18 cellular contexts compared by ENCODE assay signal in genomic region chr12:107366322-107366721, GRCh38.
A peak's percentile ranks its signal among the peaks of the same experiment; 100 is the strongest.
DNase-seq lines count a peak whose midpoint lies in the region; ATAC-seq, FAIRE-seq and TF ChIP-seq lines count a peak whose summit lies in the region.
"Had no signal": no experiment of that assay in that cellular context is flagged by ENCODE, and none has a peak within 500 bp of the region (broad histone marks: within the 10 kb centered on the region; RNA-seq: fewer than 3 reads in every experiment).

No MANE protein-coding gene starts in this region.

- no peak for FAIRE-seq in small intestine (lab: Jason Lieb, UNC)
- FAIRE-seq: GM12891, GM18507, H54 had no signal

- H3K4me1 Mint-ChIP-seq in activated naive CD4-positive, alpha-beta T cell treated with anti-CD3 and anti-CD28 coated beads, Interleukin-2, amount 10 ng/mL, durations not matched to agents 7 days and 5 days, result peaks cover 63% of the 10 kb centered on the region
- H3K4me1 Mint-ChIP-seq in CD4-positive, CD25-positive, alpha-beta regulatory T cell, result peaks cover 14 to 70% (median 21%) of the 10 kb centered on the region in 4 donors
- H3K4me1 Mint-ChIP-seq in T-helper 17 cell, result peaks cover 37% of the 10 kb centered on the region
- H3K4me1 Mint-ChIP-seq in naive thymus-derived CD4-positive, alpha-beta T cell, result peaks cover 37 to 73% (median 50%) of the 10 kb centered on the region in 7 donors

- 81 to 96% (median 91%) methylated on average over 2 of the region's 2 CpGs for whole genome bisulfite sequencing in small intestine, 3 donors

- peak overlapping the region; percentile 74 for H3K27ac Mint-ChIP-seq in activated naive CD4-positive, alpha-beta T cell treated with anti-CD3 and anti-CD28 coated beads, Interleukin-2, amount 10 ng/mL, durations not matched to agents 7 days and 5 days
- H3K27ac Mint-ChIP-seq in activated naive CD4-positive, alpha-beta T cell treated with anti-CD3 and anti-CD28 coated beads, Interleukin-2, amount 50 U/mL, for 72 hours, result no peak overlapping the region
- H3K27ac Mint-ChIP-seq in CD4-positive, CD25-positive, alpha-beta regulatory T cell, result peak overlapping the region in 2 of 3 donors; percentile 54 to 71
- H3K27ac Mint-ChIP-seq in T-helper 17 cell, result peak overlapping the region; percentile 92
- peak overlapping the region in 5 of 9 donors; percentile 5 to 60 (median 34) for H3K27ac Mint-ChIP-seq in naive thymus-derived CD4-positive, alpha-beta T cell
- H3K27ac Mint-ChIP-seq: GM23338 had no signal

- POLR2A ChIA-PET in naive thymus-derived CD4-positive, alpha-beta T cell (lab: Charles Lee), result no interaction called here

- H3K9me3 ChIP-seq in CD4-positive, CD25-positive, alpha-beta regulatory T cell (ENCODE audit: control insufficient read depth in 2 of 2, low read length in 2 of 2), result no peaks in the 10 kb centered on the region
- H3K9me3 ChIP-seq in T-helper 17 cell (ENCODE audit: control insufficient read depth, low read length, poor library complexity, severe bottlenecking) (no peaks in the 10 kb centered on the region), tibial artery (no peaks in the 10 kb centered on the region), small intestine (ENCODE audit: control insufficient read depth, low read depth) (no peaks in the 10 kb centered on the region)
- no peaks in the 10 kb centered on the region for H3K9me3 ChIP-seq in naive thymus-derived CD4-positive, alpha-beta T cell (ENCODE audit: control insufficient read depth in 2 of 3, low read length in 3 of 3)
- H3K9me3 ChIP-seq: HAP-1 had no signal

- no peak overlapping the region for H3K27ac ChIP-seq in CD4-positive, CD25-positive, alpha-beta regulatory T cell (ENCODE audit: insufficient read depth, low read length, poor library complexity, severe bottlenecking)
- H3K27ac ChIP-seq in naive thymus-derived CD4-positive, alpha-beta T cell (ENCODE audit: low read depth, low read length), result no peak overlapping the region
- no peak overlapping the region for H3K27ac ChIP-seq in tibial artery
- H3K27ac ChIP-seq in small intestine (ENCODE audit: low read depth in 1 of 2, low read length in 1 of 2), result no peak overlapping the region

- no peak overlapping the region for H3K4me3 Mint-ChIP-seq in activated naive CD4-positive, alpha-beta T cell treated with anti-CD3 and anti-CD28 coated beads, Interleukin-2, amount 10 ng/mL, durations not matched to agents 7 days and 5 days
- H3K4me3 Mint-ChIP-seq in CD4-positive, CD25-positive, alpha-beta regulatory T cell, result no peak overlapping the region
- no peak overlapping the region for H3K4me3 Mint-ChIP-seq in T-helper 17 cell
- H3K4me3 Mint-ChIP-seq in naive thymus-derived CD4-positive, alpha-beta T cell, result no peak overlapping the region
- H3K4me3 Mint-ChIP-seq: GM23338 had no signal

- no peaks in the 10 kb centered on the region for H3K27me3 ChIP-seq in CD4-positive, CD25-positive, alpha-beta regulatory T cell (ENCODE audit: control insufficient read depth, insufficient read depth, low read length)
- H3K27me3 ChIP-seq in naive thymus-derived CD4-positive, alpha-beta T cell (ENCODE audit: control insufficient read depth in 2 of 2, insufficient read depth in 2 of 2, low read length in 2 of 2), result no peaks in the 10 kb centered on the region
- H3K27me3 ChIP-seq in tibial artery (no peaks in the 10 kb centered on the region), small intestine (ENCODE audit: control insufficient read depth in 2 of 2, insufficient read depth in 2 of 2, low read length in 2 of 2) (peaks cover 0 to 3% of the 10 kb centered on the region in 2 donors)

- DNase-seq in activated naive CD4-positive, alpha-beta T cell treated with anti-CD3 and anti-CD28 coated beads, Interleukin-2, amount 10 ng/mL, durations not matched to agents 7 days and 5 days, result no peak
- no peak for DNase-seq in activated naive CD4-positive, alpha-beta T cell treated with anti-CD3 and anti-CD28 coated beads, Interleukin-2, amount 50 U/mL, for 72 hours (ENCODE audit: low spot score in 2 of 2)
- no peak for DNase-seq in CD4-positive, CD25-positive, alpha-beta regulatory T cell
- DNase-seq in T-helper 17 cell (no peak), tibial artery (no peak), small intestine (no peak)
- DNase-seq in naive thymus-derived CD4-positive, alpha-beta T cell, result no peak
- DNase-seq: 8988T; C1 segment of cervical spinal cord; CD8-positive, alpha-beta memory T cell; DMS53; DMS79 treated with DMSO at 0.1 percent for 48 hours; GF-D8 had no signal

- peaks cover 27% of the 10 kb centered on the region for H3K4me1 ChIP-seq in CD4-positive, CD25-positive, alpha-beta regulatory T cell (ENCODE audit: control insufficient read depth, insufficient read depth, low read length, poor library complexity, severe bottlenecking)
- peaks cover 20 to 35% of the 10 kb centered on the region in 2 donors for H3K4me1 ChIP-seq in naive thymus-derived CD4-positive, alpha-beta T cell (ENCODE audit: control insufficient read depth in 2 of 2, insufficient read depth in 2 of 2, low read length in 2 of 2)
- H3K4me1 ChIP-seq in tibial artery, result no peaks in the 10 kb centered on the region
- no peaks in the 10 kb centered on the region for H3K4me1 ChIP-seq in small intestine (ENCODE audit: control insufficient read depth in 2 of 2, insufficient read depth in 1 of 2, low read depth in 1 of 2, low read length in 1 of 2)
- H3K4me1 ChIP-seq: HAP-1 had no signal

- no peak for ATAC-seq in activated naive CD4-positive, alpha-beta T cell treated with anti-CD3 and anti-CD28 coated beads, Interleukin-2, amount 50 U/mL, for 72 hours
- ATAC-seq in CD4-positive, CD25-positive, alpha-beta regulatory T cell (ENCODE audit: low read depth in 2 of 2), result no peak
- no peak for ATAC-seq in T-helper 17 cell
- ATAC-seq in naive thymus-derived CD4-positive, alpha-beta T cell, result no peak
- ATAC-seq: GM23338 had no signal

- H3K36me3 ChIP-seq in CD4-positive, CD25-positive, alpha-beta regulatory T cell (ENCODE audit: control insufficient read depth, insufficient read depth, low read length), result no peaks in the 10 kb centered on the region
- H3K36me3 ChIP-seq in naive thymus-derived CD4-positive, alpha-beta T cell (ENCODE audit: control insufficient read depth in 2 of 3, insufficient read depth in 3 of 3, low read length in 3 of 3), result no peaks in the 10 kb centered on the region
- H3K36me3 ChIP-seq in tibial artery, result no peaks in the 10 kb centered on the region
- no peaks in the 10 kb centered on the region for H3K36me3 ChIP-seq in small intestine (ENCODE audit: control insufficient read depth in 2 of 2, insufficient read depth in 2 of 2, low read length in 2 of 2)
- H3K36me3 ChIP-seq: HAP-1 had no signal

- CTCF ChIA-PET in activated naive CD4-positive, alpha-beta T cell treated with anti-CD3 and anti-CD28 coated beads, Interleukin-2, amount 10 ng/mL, durations not matched to agents 7 days and 5 days (lab: Charles Lee), result interaction anchor here (1.2 to 1.4 kb wide), 2 partner anchors 11 to 36 kb away, joined by 3 read pairs; no protein-coding TSS in a partner anchor
- CTCF ChIA-PET in naive thymus-derived CD4-positive, alpha-beta T cell (lab: Charles Lee), result no interaction called here

- intact Hi-C loops in naive thymus-derived CD4-positive, alpha-beta T cell (cut with micrococcal nuclease), result no loop called here
- intact Hi-C loops in tibial artery (cut with DNase I; ENCODE audit: low total_unique reads), result no loop called here

- peaks cover 9% of the 10 kb centered on the region for H3K36me3 Mint-ChIP-seq in activated naive CD4-positive, alpha-beta T cell treated with anti-CD3 and anti-CD28 coated beads, Interleukin-2, amount 10 ng/mL, durations not matched to agents 7 days and 5 days
- no peaks in the 10 kb centered on the region for H3K36me3 Mint-ChIP-seq in activated naive CD4-positive, alpha-beta T cell treated with anti-CD3 and anti-CD28 coated beads, Interleukin-2, amount 50 U/mL, for 72 hours
- no peaks in the 10 kb centered on the region for H3K36me3 Mint-ChIP-seq in CD4-positive, CD25-positive, alpha-beta regulatory T cell
- H3K36me3 Mint-ChIP-seq in T-helper 17 cell (ENCODE audit: low read depth), result no peaks in the 10 kb centered on the region
- H3K36me3 Mint-ChIP-seq in naive thymus-derived CD4-positive, alpha-beta T cell, result peaks cover 0 to 20% (median 0%) of the 10 kb centered on the region in 5 donors
- H3K36me3 Mint-ChIP-seq: CD8-positive, alpha-beta memory T cell had no signal

- H3K4me3 ChIP-seq in CD4-positive, CD25-positive, alpha-beta regulatory T cell (ENCODE audit: low read depth, low read length), result no peak overlapping the region
- no peak overlapping the region for H3K4me3 ChIP-seq in naive thymus-derived CD4-positive, alpha-beta T cell (ENCODE audit: low read length)
- H3K4me3 ChIP-seq in tibial artery, result no peak overlapping the region
- no peak overlapping the region for H3K4me3 ChIP-seq in small intestine (ENCODE audit: low read depth in 1 of 2, low read length in 2 of 2)
- H3K4me3 ChIP-seq: GM23338, HAP-1 had no signal

- no peak for TF ChIP-seq CTCF in tibial artery (IDR thresholded peaks at IDR 0.05)

- H3K27me3 Mint-ChIP-seq in activated naive CD4-positive, alpha-beta T cell treated with anti-CD3 and anti-CD28 coated beads, Interleukin-2, amount 10 ng/mL, durations not matched to agents 7 days and 5 days, result no peaks in the 10 kb centered on the region
- peaks cover 5% of the 10 kb centered on the region for H3K27me3 Mint-ChIP-seq in CD4-positive, CD25-positive, alpha-beta regulatory T cell
- H3K27me3 Mint-ChIP-seq in T-helper 17 cell, result no peaks in the 10 kb centered on the region
- no peaks in the 10 kb centered on the region for H3K27me3 Mint-ChIP-seq in naive thymus-derived CD4-positive, alpha-beta T cell
- H3K27me3 Mint-ChIP-seq: CD8-positive, alpha-beta memory T cell had no signal

- H3K9me3 Mint-ChIP-seq in activated naive CD4-positive, alpha-beta T cell treated with anti-CD3 and anti-CD28 coated beads, Interleukin-2, amount 10 ng/mL, durations not matched to agents 7 days and 5 days, result no peaks in the 10 kb centered on the region
- H3K9me3 Mint-ChIP-seq in activated naive CD4-positive, alpha-beta T cell treated with anti-CD3 and anti-CD28 coated beads, Interleukin-2, amount 50 U/mL, for 72 hours, result no peaks in the 10 kb centered on the region
- H3K9me3 Mint-ChIP-seq in CD4-positive, CD25-positive, alpha-beta regulatory T cell, result no peaks in the 10 kb centered on the region
- no peaks in the 10 kb centered on the region for H3K9me3 Mint-ChIP-seq in naive thymus-derived CD4-positive, alpha-beta T cell
- H3K9me3 Mint-ChIP-seq: GM23338 had no signal

Comparison
In these comparisons a context has a peak if more than half of its experiments do, and no peak if none do; other contexts are left out.
1. H3K27ac Mint-ChIP-seq: peak in activated naive CD4-positive, alpha-beta T cell treated with anti-CD3 and anti-CD28 coated beads, Interleukin-2, amount 10 ng/mL, durations not matched to agents 7 days and 5 days (single experiment), CD4-positive, CD25-positive, alpha-beta regulatory T cell (2 of 3), T-helper 17 cell (single experiment) and naive thymus-derived CD4-positive, alpha-beta T cell (5 of 9); none in activated naive CD4-positive, alpha-beta T cell treated with anti-CD3 and anti-CD28 coated beads, Interleukin-2, amount 50 U/mL, for 72 hours (0 of 2).